Comparison of ENCODE assay signal across 17 cellular contexts in the genomic region with DNA sequence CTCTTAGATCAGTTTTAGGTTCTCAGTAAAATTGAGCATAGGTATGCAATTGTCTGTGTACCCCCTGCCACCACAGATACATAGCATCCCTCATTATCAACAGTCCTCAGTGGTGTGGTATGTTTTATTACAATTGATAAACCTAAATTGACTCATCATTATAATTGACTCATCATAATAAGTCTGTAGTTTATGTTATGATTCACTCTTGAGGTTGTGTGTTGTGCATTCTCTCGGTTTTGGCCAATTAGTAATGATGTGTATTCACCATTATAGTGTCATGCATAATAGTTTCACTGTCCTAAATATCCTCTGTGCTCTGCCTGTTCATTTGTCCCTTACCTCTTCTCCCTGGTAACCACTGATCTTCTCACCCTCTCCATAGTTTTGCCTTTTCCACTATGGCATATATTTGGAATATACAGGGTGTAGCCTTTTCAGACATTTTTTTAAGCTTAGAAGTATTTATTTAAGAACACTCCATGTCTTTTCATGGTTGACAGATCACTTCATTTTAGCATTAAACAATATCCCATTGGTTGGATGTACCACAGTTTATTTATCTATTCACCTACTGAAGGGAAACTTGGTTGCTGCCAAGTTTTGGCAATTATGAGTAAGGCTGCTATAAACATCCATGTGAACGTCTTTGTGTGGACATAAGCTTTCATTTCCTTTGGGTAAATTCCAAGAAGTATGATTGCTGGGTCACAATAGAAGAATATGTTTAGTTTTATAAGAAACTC.
DNase-seq lines count a peak whose midpoint lies in the region; ATAC-seq and TF ChIP-seq lines count a peak whose summit lies in the region.
"Had no signal": no experiment of that assay in that cellular context is flagged by ENCODE, and none has a peak within 500 bp of the region (broad histone marks: within the 10 kb centered on the region; RNA-seq: fewer than 3 reads in every experiment).

No MANE protein-coding gene starts in this region.

- H3K4me3 ChIP-seq in AG04450 (ENCODE audit: low read depth, low read length) (no peak overlapping the region), LNCaP clone FGC (ENCODE audit: low read depth, low read length) (no peak overlapping the region), neural progenitor cell (no peak overlapping the region)
- H3K4me3 ChIP-seq: BLaER1 treated with 17β-estradiol and CSF1 and Interleukin-3, amounts not matched to agents 10 nM and 100 nM; prostate gland had no signal

- no peak overlapping the region for H3K27ac ChIP-seq in AG04450 (ENCODE audit: low read depth, low read length)
- no peak overlapping the region for H3K27ac ChIP-seq in neural progenitor cell
- H3K27ac ChIP-seq: BLaER1 treated with 17β-estradiol and CSF1 and Interleukin-3, amounts not matched to agents 10 nM and 100 nM; prostate gland had no signal

- H3K4me1 ChIP-seq in neural progenitor cell, result no peaks in the 10 kb centered on the region
- H3K4me1 ChIP-seq: BLaER1 treated with 17β-estradiol and CSF1 and Interleukin-3, amounts not matched to agents 10 nM and 100 nM; prostate gland had no signal

- no peaks in the 10 kb centered on the region for H4K20me1 ChIP-seq in neural progenitor cell (ENCODE audit: low read depth)
- H4K20me1 ChIP-seq: BLaER1 treated with 17β-estradiol and CSF1 and Interleukin-3, amounts not matched to agents 10 nM and 100 nM had no signal

- H3K4me1 Mint-ChIP-seq in neural progenitor cell, result no peaks in the 10 kb centered on the region
- H3K4me1 Mint-ChIP-seq in activated CD4-positive, alpha-beta T cell treated with anti-CD3 and anti-CD28 coated beads for 36 hours, result no peaks in the 10 kb centered on the region
- no peaks in the 10 kb centered on the region for H3K4me1 Mint-ChIP-seq in activated naive CD8-positive, alpha-beta T cell treated with anti-CD3 and anti-CD28 coated beads, Interleukin-2, amount 50 U/mL, for 24 hours
- H3K4me1 Mint-ChIP-seq: activated CD8-positive, alpha-beta memory T cell treated with anti-CD3 and anti-CD28 coated beads, Interleukin-2, amount 10 ng/mL, durations not matched to agents 7 days and 5 days; naive B cell had no signal

- no peaks in the 10 kb centered on the region for H3F3A ChIP-seq in neural progenitor cell (ENCODE audit: low read depth)

- no peak overlapping the region for H3K27ac Mint-ChIP-seq in neural progenitor cell
- H3K27ac Mint-ChIP-seq in activated CD4-positive, alpha-beta T cell treated with anti-CD3 and anti-CD28 coated beads for 36 hours, result no peak overlapping the region
- H3K27ac Mint-ChIP-seq in activated naive CD8-positive, alpha-beta T cell treated with anti-CD3 and anti-CD28 coated beads, Interleukin-2, amount 50 U/mL, for 24 hours, result no peak overlapping the region
- H3K27ac Mint-ChIP-seq: activated CD8-positive, alpha-beta memory T cell treated with anti-CD3 and anti-CD28 coated beads, Interleukin-2, amount 10 ng/mL, durations not matched to agents 7 days and 5 days; naive B cell had no signal

- H3K9me3 Mint-ChIP-seq in neural progenitor cell, result no peaks in the 10 kb centered on the region
- peaks cover 4% of the 10 kb centered on the region for H3K9me3 Mint-ChIP-seq in activated CD4-positive, alpha-beta T cell treated with anti-CD3 and anti-CD28 coated beads for 36 hours (ENCODE audit: low read depth)
- peaks cover 26% of the 10 kb centered on the region for H3K9me3 Mint-ChIP-seq in activated naive CD8-positive, alpha-beta T cell treated with anti-CD3 and anti-CD28 coated beads, Interleukin-2, amount 50 U/mL, for 24 hours

- H3K27me3 Mint-ChIP-seq in neural progenitor cell (ENCODE audit: insufficient read depth, low read depth), result no peaks in the 10 kb centered on the region
- no peaks in the 10 kb centered on the region for H3K27me3 Mint-ChIP-seq in activated CD4-positive, alpha-beta T cell treated with anti-CD3 and anti-CD28 coated beads for 36 hours
- H3K27me3 Mint-ChIP-seq in activated naive CD8-positive, alpha-beta T cell treated with anti-CD3 and anti-CD28 coated beads, Interleukin-2, amount 50 U/mL, for 24 hours, result no peaks in the 10 kb centered on the region
- H3K27me3 Mint-ChIP-seq: activated CD8-positive, alpha-beta memory T cell treated with anti-CD3 and anti-CD28 coated beads, Interleukin-2, amount 10 ng/mL, durations not matched to agents 7 days and 5 days; naive B cell had no signal

- no peaks in the 10 kb centered on the region for H3K36me3 Mint-ChIP-seq in neural progenitor cell
- H3K36me3 Mint-ChIP-seq in activated CD4-positive, alpha-beta T cell treated with anti-CD3 and anti-CD28 coated beads for 36 hours (ENCODE audit: low read depth), result no peaks in the 10 kb centered on the region
- H3K36me3 Mint-ChIP-seq in activated naive CD8-positive, alpha-beta T cell treated with anti-CD3 and anti-CD28 coated beads, Interleukin-2, amount 50 U/mL, for 24 hours (ENCODE audit: low read depth), result no peaks in the 10 kb centered on the region
- H3K36me3 Mint-ChIP-seq: activated CD8-positive, alpha-beta memory T cell treated with anti-CD3 and anti-CD28 coated beads, Interleukin-2, amount 10 ng/mL, durations not matched to agents 7 days and 5 days; naive B cell had no signal

- intact Hi-C loops in activated CD4-positive, alpha-beta T cell treated with anti-CD3 and anti-CD28 coated beads for 36 hours (cut with DNase I, micrococcal nuclease), result no loop called here

- CTCF ChIA-PET in AG04450 (lab: Charles Lee), result interaction anchor here (1.4 kb wide), 1 partner anchor 1140 kb away, joined by 3 read pairs; no protein-coding TSS in a partner anchor
- CTCF ChIA-PET in activated CD4-positive, alpha-beta T cell treated with anti-CD3 and anti-CD28 coated beads for 36 hours (lab: Charles Lee), result no interaction called here

- H3K9me3 ChIP-seq in AG04450 (ENCODE audit: control insufficient read depth, insufficient read depth, low read length) (no peaks in the 10 kb centered on the region), neural progenitor cell (ENCODE audit: low read depth) (no peaks in the 10 kb centered on the region)
- H3K9me3 ChIP-seq: BLaER1 treated with 17β-estradiol and CSF1 and Interleukin-3, amounts not matched to agents 10 nM and 100 nM; prostate gland had no signal

- POLR2A ChIA-PET in AG04450 (lab: Yijun Ruan, JAX), result no interaction called here
- POLR2A ChIA-PET in activated CD4-positive, alpha-beta T cell treated with anti-CD3 and anti-CD28 coated beads for 36 hours (lab: Charles Lee), result no interaction called here

- no peak for TF ChIP-seq CTCF in AG04450 (IDR thresholded peaks at IDR 0.05; ENCODE audit: low read depth, low read length)
- no peak for TF ChIP-seq CTCF in LNCaP clone FGC (IDR thresholded peaks at IDR 0.05; ENCODE audit: control insufficient read depth, extremely low read depth, insufficient read depth)
- no peak for TF ChIP-seq CTCF in neural progenitor cell (IDR thresholded peaks at IDR 0.05)

- H3K79me2 ChIP-seq in neural progenitor cell (ENCODE audit: low read depth), result no peaks in the 10 kb centered on the region

- H3K36me3 ChIP-seq in neural progenitor cell, result no peaks in the 10 kb centered on the region
- H3K36me3 ChIP-seq: BLaER1 treated with 17β-estradiol and CSF1 and Interleukin-3, amounts not matched to agents 10 nM and 100 nM; prostate gland had no signal

- no peak overlapping the region for H3K4me2 ChIP-seq in neural progenitor cell
- H3K4me2 ChIP-seq: BLaER1 treated with 17β-estradiol and CSF1 and Interleukin-3, amounts not matched to agents 10 nM and 100 nM had no signal

- no peak overlapping the region for H3K9ac ChIP-seq in neural progenitor cell
- H3K9ac ChIP-seq: BLaER1 treated with 17β-estradiol and CSF1 and Interleukin-3, amounts not matched to agents 10 nM and 100 nM had no signal

- no peaks in the 10 kb centered on the region for H3K27me3 ChIP-seq in AG04450 (ENCODE audit: control insufficient read depth, insufficient read depth, low read length)
- no peaks in the 10 kb centered on the region for H3K27me3 ChIP-seq in neural progenitor cell
- H3K27me3 ChIP-seq: BLaER1 treated with 17β-estradiol and CSF1 and Interleukin-3, amounts not matched to agents 10 nM and 100 nM had no signal

- ATAC-seq in activated CD4-positive, alpha-beta T cell treated with anti-CD3 and anti-CD28 coated beads for 36 hours, result no peak
- no peak for ATAC-seq in HG03095 (IDR thresholded peaks at IDR 0.05; ENCODE audit: unreplicated experiment)
- no peak for ATAC-seq in activated naive CD8-positive, alpha-beta T cell treated with anti-CD3 and anti-CD28 coated beads, Interleukin-2, amount 50 U/mL, for 24 hours
- ATAC-seq: activated CD8-positive, alpha-beta memory T cell treated with anti-CD3 and anti-CD28 coated beads, Interleukin-2, amount 10 ng/mL, durations not matched to agents 7 days and 5 days; left ventricle myocardium superior had no signal

- H2AFZ ChIP-seq in neural progenitor cell (replicated peaks), result no peak overlapping the region

- H3K4me3 Mint-ChIP-seq in neural progenitor cell, result no peak overlapping the region
- H3K4me3 Mint-ChIP-seq in activated CD4-positive, alpha-beta T cell treated with anti-CD3 and anti-CD28 coated beads for 36 hours, result no peak overlapping the region
- H3K4me3 Mint-ChIP-seq in activated naive CD8-positive, alpha-beta T cell treated with anti-CD3 and anti-CD28 coated beads, Interleukin-2, amount 50 U/mL, for 24 hours, result no peak overlapping the region
- H3K4me3 Mint-ChIP-seq: activated CD8-positive, alpha-beta memory T cell treated with anti-CD3 and anti-CD28 coated beads, Interleukin-2, amount 10 ng/mL, durations not matched to agents 7 days and 5 days; naive B cell had no signal

- peak; percentile 26 for DNase-seq in AG04450 (ENCODE audit: low read depth, low spot score)
- DNase-seq in LNCaP clone FGC (ENCODE audit: low read depth), result peak; percentile 52
- peak; percentile 63 for DNase-seq in brain pericyte (ENCODE audit: low read depth, low spot score)
- DNase-seq in iris pigment epithelial cell (ENCODE audit: low read depth), result peak; percentile 93
- DNase-seq in neural progenitor cell (ENCODE audit: low spot score), result no peak
- no peak for DNase-seq in activated CD4-positive, alpha-beta T cell treated with anti-CD3 and anti-CD28 coated beads for 36 hours
- DNase-seq in activated naive CD8-positive, alpha-beta T cell treated with anti-CD3 and anti-CD28 coated beads, Interleukin-2, amount 50 U/mL, for 24 hours, result no peak
- DNase-seq: activated CD8-positive, alpha-beta memory T cell treated with anti-CD3 and anti-CD28 coated beads, Interleukin-2, amount 10 ng/mL, durations not matched to agents 7 days and 5 days; activated naive CD4-positive, alpha-beta T cell; central memory CD4-positive, alpha-beta T cell; hippocampal formation; left ventricle myocardium superior; naive B cell; NCI-H2171 had no signal

Comparison
In these comparisons a context has a peak if more than half of its experiments do, and no peak if none do; other contexts are left out.
1. DNase-seq: peak in AG04450 (single experiment), LNCaP clone FGC (single experiment), brain pericyte (single experiment) and iris pigment epithelial cell (single experiment); none in neural progenitor cell (single experiment), activated CD4-positive, alpha-beta T cell treated with anti-CD3 and anti-CD28 coated beads for 36 hours (single experiment) and activated naive CD8-positive, alpha-beta T cell treated with anti-CD3 and anti-CD28 coated beads, Interleukin-2, amount 50 U/mL, for 24 hours (single experiment).